10 cellular contexts compared by ENCODE assay signal in genomic region chr1:181101581-181102226, GRCh38. TPM values are rescaled to one million over a fixed set of nuclear protein-coding genes. Genes with fewer than 3 reads are reported as not detected.
DNase-seq lines count a peak whose midpoint lies in the region; ATAC-seq lines count a peak whose summit lies in the region.
"Had no signal": no experiment of that assay in that cellular context is flagged by ENCODE, and none has a peak within 500 bp of the region (broad histone marks: within the 10 kb centered on the region; RNA-seq: fewer than 3 reads in every experiment).

No MANE protein-coding gene starts in this region.

- H3K18ac ChIP-seq in mesenchymal stem cell (ENCODE audit: low read depth in 1 of 2, low read length in 2 of 2) = peak overlapping the region; percentile 55 to 68

- H3K4me1 Mint-ChIP-seq in activated T-helper 1 cell treated with anti-CD3 and anti-CD28 coated beads, Interleukin-12 subunit alpha, Interleukin-12 subunit beta, Interleukin-2, Interleukin-4 antibody, amounts not matched to agents 30 ng/mL and 10 ng/mL and 1 ng/mL, durations not matched to agents 14 hours and 24 hours and 36 hours (ENCODE audit: low read depth) = peaks cover 87% of the 10 kb centered on the region

- peak overlapping the region; percentile 74 for H2BK15ac ChIP-seq in mesenchymal stem cell (ENCODE audit: low read depth, poor library complexity, severe bottlenecking)

- peak overlapping the region; percentile 36 for H3K4me2 ChIP-seq in mesenchymal stem cell (ENCODE audit: low read length, poor library complexity, severe bottlenecking)

- H3K36me3 ChIP-seq in ES-I3 (ENCODE audit: insufficient read depth, low read length) = no peaks in the 10 kb centered on the region
- no peaks in the 10 kb centered on the region for H3K36me3 ChIP-seq in adipocyte (ENCODE audit: control insufficient read depth, insufficient read depth, low read length, severe bottlenecking)
- no peaks in the 10 kb centered on the region for H3K36me3 ChIP-seq in mesenchymal stem cell (ENCODE audit: control insufficient read depth in 1 of 2, insufficient read depth in 2 of 2, low read depth in 1 of 2, low read length in 2 of 2)
- H3K36me3 ChIP-seq: thoracic aorta had no signal

- H2BK12ac ChIP-seq in mesenchymal stem cell (ENCODE audit: low read length in 2 of 2) = peak overlapping the region; percentile 54 to 96

- H3K4ac ChIP-seq in mesenchymal stem cell (ENCODE audit: low read depth in 1 of 2, low read length in 2 of 2) = peak overlapping the region; percentile 42 to 83

- H4K8ac ChIP-seq in mesenchymal stem cell (ENCODE audit: low read length) = peak overlapping the region; percentile 63

- intact Hi-C loops in activated T-helper 1 cell treated with anti-CD3 and anti-CD28 coated beads, Interleukin-12 subunit alpha, Interleukin-12 subunit beta, Interleukin-2, Interleukin-4 antibody, amounts not matched to agents 30 ng/mL and 10 ng/mL and 1 ng/mL, durations not matched to agents 14 hours and 24 hours and 36 hours (cut with micrococcal nuclease) = loop anchor here (10.0 kb wide), 1 partner anchor 1217 kb away; the partner anchor contains the start of gene TOR1AIP1

- H3K36me3 Mint-ChIP-seq in activated T-helper 1 cell treated with anti-CD3 and anti-CD28 coated beads, Interleukin-12 subunit alpha, Interleukin-12 subunit beta, Interleukin-2, Interleukin-4 antibody, amounts not matched to agents 30 ng/mL and 10 ng/mL and 1 ng/mL, durations not matched to agents 14 hours and 24 hours and 36 hours (ENCODE audit: low read depth) = peaks cover 10% of the 10 kb centered on the region
- H3K36me3 Mint-ChIP-seq: naive thymus-derived CD8-positive, alpha-beta T cell had no signal

- H3K79me1 ChIP-seq in mesenchymal stem cell (replicated peaks; ENCODE audit: low read length, poor library complexity, severe bottlenecking) = peaks cover 3% of the 10 kb centered on the region

- DNase-seq in NCI-H2081 treated with DMSO at 0.1 percent for 48 hours (lab: John Stamatoyannopoulos, UW) (peak; percentile 47), adipocyte (ENCODE audit: low read depth) (peak; percentile 57), mesenchymal stem cell (peak; percentile 64), 8988T (no peak), activated T-cell treated with anti-CD3 and anti-CD28 coated beads for 4 hours (no peak)
- no peak for DNase-seq in activated T-helper 1 cell treated with anti-CD3 and anti-CD28 coated beads, Interleukin-12 subunit alpha, Interleukin-12 subunit beta, Interleukin-2, Interleukin-4 antibody, amounts not matched to agents 30 ng/mL and 10 ng/mL and 1 ng/mL, durations not matched to agents 14 hours and 24 hours and 36 hours (ENCODE audit: low spot score)
- DNase-seq: naive thymus-derived CD8-positive, alpha-beta T cell had no signal

- H2BK5ac ChIP-seq in mesenchymal stem cell (ENCODE audit: low read depth, low read length, poor library complexity, severe bottlenecking) = peak overlapping the region; percentile 81

- peak overlapping the region; percentile 94 for H4K91ac ChIP-seq in mesenchymal stem cell (ENCODE audit: low read length)

- no peak overlapping the region for H3K27ac Mint-ChIP-seq in activated T-helper 1 cell treated with anti-CD3 and anti-CD28 coated beads, Interleukin-12 subunit alpha, Interleukin-12 subunit beta, Interleukin-2, Interleukin-4 antibody, amounts not matched to agents 30 ng/mL and 10 ng/mL and 1 ng/mL, durations not matched to agents 14 hours and 24 hours and 36 hours

- H3K4me1 ChIP-seq in ES-I3 (ENCODE audit: insufficient read depth, low read length) (peaks cover 45% of the 10 kb centered on the region), adipocyte (ENCODE audit: control insufficient read depth, insufficient read depth, low read length) (peaks cover 47% of the 10 kb centered on the region), mesenchymal stem cell (ENCODE audit: control insufficient read depth, insufficient read depth, low read depth, low read length) (peaks cover 29% of the 10 kb centered on the region)

- H3K4me3 ChIP-seq in adipocyte (ENCODE audit: low read length) (no peak overlapping the region), mesenchymal stem cell (ENCODE audit: insufficient read depth in 1 of 2, low read depth in 1 of 2, low read length in 2 of 2) (peak overlapping the region in 1 of 2 experiments; percentile 5)
- H3K4me3 ChIP-seq: thoracic aorta had no signal

- H3K27me3 ChIP-seq in adipocyte (replicated peaks; ENCODE audit: control insufficient read depth, insufficient read depth, low read length) = no peaks in the 10 kb centered on the region
- no peaks in the 10 kb centered on the region for H3K27me3 ChIP-seq in mesenchymal stem cell (ENCODE audit: control insufficient read depth in 1 of 2, insufficient read depth in 1 of 2, low read length in 2 of 2)

- peaks cover 9% of the 10 kb centered on the region for H3K27me3 Mint-ChIP-seq in activated T-helper 1 cell treated with anti-CD3 and anti-CD28 coated beads, Interleukin-12 subunit alpha, Interleukin-12 subunit beta, Interleukin-2, Interleukin-4 antibody, amounts not matched to agents 30 ng/mL and 10 ng/mL and 1 ng/mL, durations not matched to agents 14 hours and 24 hours and 36 hours (ENCODE audit: insufficient read depth)
- H3K27me3 Mint-ChIP-seq: naive thymus-derived CD8-positive, alpha-beta T cell had no signal

- H3K9me3 Mint-ChIP-seq in activated T-helper 1 cell treated with anti-CD3 and anti-CD28 coated beads, Interleukin-12 subunit alpha, Interleukin-12 subunit beta, Interleukin-2, Interleukin-4 antibody, amounts not matched to agents 30 ng/mL and 10 ng/mL and 1 ng/mL, durations not matched to agents 14 hours and 24 hours and 36 hours = peaks cover 3% of the 10 kb centered on the region
- H3K9me3 Mint-ChIP-seq: naive thymus-derived CD8-positive, alpha-beta T cell had no signal

- H3K27ac ChIP-seq in mesenchymal stem cell (ENCODE audit: low read length, poor library complexity, severe bottlenecking) = peak overlapping the region; percentile 96
- H3K27ac ChIP-seq: thoracic aorta had no signal

- no peak overlapping the region for H3K4me3 Mint-ChIP-seq in activated T-helper 1 cell treated with anti-CD3 and anti-CD28 coated beads, Interleukin-12 subunit alpha, Interleukin-12 subunit beta, Interleukin-2, Interleukin-4 antibody, amounts not matched to agents 30 ng/mL and 10 ng/mL and 1 ng/mL, durations not matched to agents 14 hours and 24 hours and 36 hours

- H3K9me3 ChIP-seq in ES-I3 (ENCODE audit: control insufficient read depth, insufficient read depth, low read length) = no peaks in the 10 kb centered on the region
- H3K9me3 ChIP-seq in adipocyte (ENCODE audit: control insufficient read depth, low read length) = no peaks in the 10 kb centered on the region
- H3K9me3 ChIP-seq in mesenchymal stem cell (ENCODE audit: control insufficient read depth, low read length) = no peaks in the 10 kb centered on the region
- H3K9me3 ChIP-seq: thoracic aorta had no signal

- peak overlapping the region; percentile 92 for H2AK5ac ChIP-seq in mesenchymal stem cell (ENCODE audit: low read length, severe bottlenecking)

- no peak overlapping the region for H2AFZ ChIP-seq in mesenchymal stem cell (ENCODE audit: low read depth, low read length)

- peak overlapping the region; percentile 50 for H3K9ac ChIP-seq in ES-I3 (ENCODE audit: low read depth, low read length)
- no peak overlapping the region for H3K9ac ChIP-seq in adipocyte (ENCODE audit: low read length)
- peak overlapping the region; percentile 8 for H3K9ac ChIP-seq in mesenchymal stem cell (ENCODE audit: low read length)

- peak overlapping the region in 1 of 2 experiments; percentile 76 for H3K14ac ChIP-seq in mesenchymal stem cell (ENCODE audit: low read length in 2 of 2)

- ATAC-seq in GM19351 (IDR thresholded peaks at IDR 0.05; ENCODE audit: unreplicated experiment) = no peak
- ATAC-seq: naive thymus-derived CD8-positive, alpha-beta T cell had no signal

- 7% methylated on average over 8 of the region's 9 CpGs for WGBS in mesenchymal stem cell

- peak overlapping the region; percentile 65 for H2BK120ac ChIP-seq in mesenchymal stem cell (ENCODE audit: low read depth, low read length)

- peak overlapping the region in 1 of 2 experiments; percentile 12 for H3K23ac ChIP-seq in mesenchymal stem cell (ENCODE audit: low read length in 2 of 2)

RNA-seq across cellular contexts. Expression of gene IER5, which starts 13.2 kb away (rescaled TPM):
- 11.3 TPM for polyA plus RNA-seq in mesenchymal stem cell (2013, experiment 1 of 2)
- polyA plus RNA-seq in mesenchymal stem cell (2013, experiment 2 of 2) = 11.5 TPM
- 59.4 and 61.5 TPM in 2 replicates for total RNA-seq in activated T-helper 1 cell treated with anti-CD3 and anti-CD28 coated beads, Interleukin-12 subunit alpha, Interleukin-12 subunit beta, Interleukin-2, Interleukin-4 antibody, amounts not matched to agents 30 ng/mL and 10 ng/mL and 1 ng/mL, durations not matched to agents 14 hours and 24 hours and 36 hours

Comparison
In these comparisons a context has a peak if more than half of its experiments do, and no peak if none do; other contexts are left out.
1. DNase-seq: peak in NCI-H2081 treated with DMSO at 0.1 percent for 48 hours (single experiment), adipocyte (single experiment) and mesenchymal stem cell (single experiment); none in 8988T (single experiment), activated T-helper 1 cell treated with anti-CD3 and anti-CD28 coated beads, Interleukin-12 subunit alpha, Interleukin-12 subunit beta, Interleukin-2, Interleukin-4 antibody, amounts not matched to agents 30 ng/mL and 10 ng/mL and 1 ng/mL, durations not matched to agents 14 hours and 24 hours and 36 hours (single experiment) and activated T-cell treated with anti-CD3 and anti-CD28 coated beads for 4 hours (single experiment).